ENCODE assay signal across 23 cellular contexts in the genomic region with DNA sequence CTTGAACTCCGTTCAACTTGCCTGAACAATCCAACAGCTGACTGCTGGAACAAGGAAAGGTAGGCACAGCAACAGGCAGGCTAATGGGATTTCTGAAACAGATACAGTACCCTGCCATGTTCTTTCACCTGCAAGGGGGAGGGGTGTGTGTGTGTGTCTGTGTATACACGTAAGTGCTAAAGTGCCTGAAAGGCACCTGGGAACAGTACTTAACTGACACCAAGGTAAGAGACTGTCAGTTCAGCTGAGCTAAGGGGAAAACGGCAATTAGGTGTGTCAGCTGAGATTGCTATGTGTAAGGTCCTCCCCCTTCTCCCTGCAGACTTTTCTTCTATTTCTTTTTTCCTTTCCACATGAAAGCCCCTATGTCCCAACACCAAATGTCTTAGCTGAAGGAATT. TPM values are rescaled to one million over a fixed set of nuclear protein-coding genes. Genes with fewer than 3 reads are reported as not detected.
DNase-seq lines count a peak whose midpoint lies in the region; ATAC-seq and TF ChIP-seq lines count a peak whose summit lies in the region.
"Had no signal": no experiment of that assay in that cellular context is flagged by ENCODE, and none has a peak within 500 bp of the region (broad histone marks: within the 10 kb centered on the region; RNA-seq: fewer than 3 reads in every experiment).

No MANE protein-coding gene starts in this region.

- intact Hi-C loops in activated T-helper 2 cell treated with anti-CD3 and anti-CD28 coated beads, Interferon-gamma antibody, Interleukin-2, Interleukin-4, amounts not matched to agents 10 μg/mL and 5 μg/mL and 100 μg/mL, durations not matched to agents 14 hours and 24 hours and 36 hours (cut with micrococcal nuclease) = loop anchor here (5.0 kb wide), 3 partner anchors 80 to 205 kb away; no protein-coding TSS in a partner anchor
- intact Hi-C loops in right lobe of liver (cut with DNase I) (no loop called here), upper lobe of right lung (cut with DNase I) (no loop called here)

- H3K9me3 ChIP-seq in right lobe of liver (no peaks in the 10 kb centered on the region), upper lobe of right lung (no peaks in the 10 kb centered on the region), gastroesophageal sphincter (no peaks in the 10 kb centered on the region)
- H3K9me3 ChIP-seq: adrenal gland, tibial artery had no signal

- 55% methylated on average over 3 of the region's 3 CpGs for WGBS in right lobe of liver (ENCODE audit: insufficient coverage, low coverage, low lambda C conversion rate, missing lambda C conversion rate)
- 73 to 90% methylated on average over 3 of the region's 3 CpGs for WGBS in gastroesophageal sphincter (ENCODE audit: low coverage in 1 of 2), 2 donors

- H3K4me3 Mint-ChIP-seq in activated naive CD4-positive, alpha-beta T cell treated with anti-CD3 and anti-CD28 coated beads, Interleukin-2, amount 50 U/mL, for 24 hours = no peak overlapping the region
- no peak overlapping the region for H3K4me3 Mint-ChIP-seq in activated naive CD4-positive, alpha-beta T cell treated with anti-CD3 and anti-CD28 coated beads, Interleukin-2, amount 10 ng/mL, durations not matched to agents 7 days and 5 days
- H3K4me3 Mint-ChIP-seq in activated T-helper 2 cell treated with anti-CD3 and anti-CD28 coated beads, Interferon-gamma antibody, Interleukin-2, Interleukin-4, amounts not matched to agents 10 μg/mL and 5 μg/mL and 100 μg/mL, durations not matched to agents 14 hours and 24 hours and 36 hours (ENCODE audit: low read depth) = no peak overlapping the region
- H3K4me3 Mint-ChIP-seq: activated T-helper 1 cell treated with anti-CD3 and anti-CD28 coated beads, Interleukin-12 subunit alpha, Interleukin-12 subunit beta, Interleukin-2, Interleukin-4 antibody, amounts not matched to agents 30 ng/mL and 10 ng/mL and 1 ng/mL, durations not matched to agents 14 hours and 24 hours and 36 hours; CD8-positive, alpha-beta T cell; stimulated activated naive B cell treated with anti-CD40 and anti-IgM and Interleukin-4, amounts not matched to agents 10 μg/mL and 1 μg/mL and 100 μg/mL, for 72 hours had no signal

- H3K9me3 Mint-ChIP-seq in activated naive CD4-positive, alpha-beta T cell treated with anti-CD3 and anti-CD28 coated beads, Interleukin-2, amount 50 U/mL, for 24 hours = no peaks in the 10 kb centered on the region
- no peaks in the 10 kb centered on the region for H3K9me3 Mint-ChIP-seq in activated naive CD4-positive, alpha-beta T cell treated with anti-CD3 and anti-CD28 coated beads, Interleukin-2, amount 10 ng/mL, durations not matched to agents 7 days and 5 days
- no peaks in the 10 kb centered on the region for H3K9me3 Mint-ChIP-seq in activated T-helper 2 cell treated with anti-CD3 and anti-CD28 coated beads, Interferon-gamma antibody, Interleukin-2, Interleukin-4, amounts not matched to agents 10 μg/mL and 5 μg/mL and 100 μg/mL, durations not matched to agents 14 hours and 24 hours and 36 hours
- H3K9me3 Mint-ChIP-seq: activated T-helper 1 cell treated with anti-CD3 and anti-CD28 coated beads, Interleukin-12 subunit alpha, Interleukin-12 subunit beta, Interleukin-2, Interleukin-4 antibody, amounts not matched to agents 30 ng/mL and 10 ng/mL and 1 ng/mL, durations not matched to agents 14 hours and 24 hours and 36 hours; CD8-positive, alpha-beta T cell; natural killer cell; stimulated activated naive B cell treated with anti-CD40 and anti-IgM and Interleukin-4, amounts not matched to agents 10 μg/mL and 1 μg/mL and 100 μg/mL, for 72 hours had no signal

- peak overlapping the region; percentile 72 for H3K27ac Mint-ChIP-seq in activated naive CD4-positive, alpha-beta T cell treated with anti-CD3 and anti-CD28 coated beads, Interleukin-2, amount 50 U/mL, for 24 hours
- no peak overlapping the region for H3K27ac Mint-ChIP-seq in activated naive CD4-positive, alpha-beta T cell treated with anti-CD3 and anti-CD28 coated beads, Interleukin-2, amount 10 ng/mL, durations not matched to agents 7 days and 5 days
- H3K27ac Mint-ChIP-seq in activated T-helper 2 cell treated with anti-CD3 and anti-CD28 coated beads, Interferon-gamma antibody, Interleukin-2, Interleukin-4, amounts not matched to agents 10 μg/mL and 5 μg/mL and 100 μg/mL, durations not matched to agents 14 hours and 24 hours and 36 hours = peak overlapping the region; percentile 25
- H3K27ac Mint-ChIP-seq: activated T-helper 1 cell treated with anti-CD3 and anti-CD28 coated beads, Interleukin-12 subunit alpha, Interleukin-12 subunit beta, Interleukin-2, Interleukin-4 antibody, amounts not matched to agents 30 ng/mL and 10 ng/mL and 1 ng/mL, durations not matched to agents 14 hours and 24 hours and 36 hours; CD8-positive, alpha-beta T cell; stimulated activated naive B cell treated with anti-CD40 and anti-IgM and Interleukin-4, amounts not matched to agents 10 μg/mL and 1 μg/mL and 100 μg/mL, for 72 hours had no signal

- no peaks in the 10 kb centered on the region for H3K27me3 Mint-ChIP-seq in activated naive CD4-positive, alpha-beta T cell treated with anti-CD3 and anti-CD28 coated beads, Interleukin-2, amount 50 U/mL, for 24 hours
- H3K27me3 Mint-ChIP-seq in activated naive CD4-positive, alpha-beta T cell treated with anti-CD3 and anti-CD28 coated beads, Interleukin-2, amount 10 ng/mL, durations not matched to agents 7 days and 5 days = no peaks in the 10 kb centered on the region
- no peaks in the 10 kb centered on the region for H3K27me3 Mint-ChIP-seq in activated T-helper 2 cell treated with anti-CD3 and anti-CD28 coated beads, Interferon-gamma antibody, Interleukin-2, Interleukin-4, amounts not matched to agents 10 μg/mL and 5 μg/mL and 100 μg/mL, durations not matched to agents 14 hours and 24 hours and 36 hours (ENCODE audit: low read depth)
- H3K27me3 Mint-ChIP-seq: stimulated activated naive B cell treated with anti-CD40 and anti-IgM and Interleukin-4, amounts not matched to agents 10 μg/mL and 1 μg/mL and 100 μg/mL, for 72 hours had no signal

- in situ Hi-C loops in brain microvascular endothelial cell (cut with HindIII; ENCODE audit: low pct_ligation_motif_present, low sequenced_read_pairs) = no loop called here

- H3K27ac ChIP-seq in right lobe of liver (peak overlapping the region in 2 of 3 donors; percentile 63 to 85), upper lobe of right lung (no peak overlapping the region), brain microvascular endothelial cell (no peak overlapping the region), gastroesophageal sphincter (no peak overlapping the region)
- H3K27ac ChIP-seq: adrenal gland, hepatocyte, tibial artery had no signal

- TF ChIP-seq CTCF in right lobe of liver (IDR thresholded peaks at IDR 0.05) (no peak), upper lobe of right lung (IDR thresholded peaks at IDR 0.05) (no peak), brain microvascular endothelial cell (IDR thresholded peaks at IDR 0.05; ENCODE audit: low read depth, low read length, missing control alignments) (no peak), gastroesophageal sphincter (IDR thresholded peaks at IDR 0.05) (no peak)

- no peak for DNase-seq in activated naive CD4-positive, alpha-beta T cell treated with anti-CD3 and anti-CD28 coated beads, Interleukin-2, amount 10 ng/mL, durations not matched to agents 7 days and 5 days
- no peak for DNase-seq in activated T-helper 2 cell treated with anti-CD3 and anti-CD28 coated beads, Interferon-gamma antibody, Interleukin-2, Interleukin-4, amounts not matched to agents 10 μg/mL and 5 μg/mL and 100 μg/mL, durations not matched to agents 14 hours and 24 hours and 36 hours (ENCODE audit: low spot score)
- peak in 1 of 3 donors; percentile 52 for DNase-seq in right lobe of liver
- no peak for DNase-seq in upper lobe of right lung
- no peak for DNase-seq in brain microvascular endothelial cell
- DNase-seq: activated CD8-positive, alpha-beta memory T cell treated with anti-CD3 and anti-CD28 coated beads for 24 hours; adrenal gland; CD8-positive, alpha-beta T cell; DMS53; foreskin fibroblast; GF-D8; GOT3; mesendoderm; natural killer cell; NCI-H2227 treated with DMSO at 0.1 percent for 48 hours; NK-92 treated with Interleukin-12 subunit alpha and Interleukin-12 subunit beta, amount 100 ng/mL, for 24 hours; posterior cingulate gyrus; stimulated activated naive B cell treated with anti-CD40 and anti-IgM and Interleukin-4, amounts not matched to agents 10 μg/mL and 1 μg/mL and 100 μg/mL, for 72 hours; tibial artery had no signal

- peaks cover 60% of the 10 kb centered on the region for H3K36me3 Mint-ChIP-seq in activated naive CD4-positive, alpha-beta T cell treated with anti-CD3 and anti-CD28 coated beads, Interleukin-2, amount 50 U/mL, for 24 hours
- H3K36me3 Mint-ChIP-seq in activated naive CD4-positive, alpha-beta T cell treated with anti-CD3 and anti-CD28 coated beads, Interleukin-2, amount 10 ng/mL, durations not matched to agents 7 days and 5 days = peaks cover 53% of the 10 kb centered on the region
- H3K36me3 Mint-ChIP-seq in activated T-helper 2 cell treated with anti-CD3 and anti-CD28 coated beads, Interferon-gamma antibody, Interleukin-2, Interleukin-4, amounts not matched to agents 10 μg/mL and 5 μg/mL and 100 μg/mL, durations not matched to agents 14 hours and 24 hours and 36 hours (ENCODE audit: low read depth) = peaks cover 96% of the 10 kb centered on the region

- peaks cover 28 to 87% (median 52%) of the 10 kb centered on the region in 4 donors for H3K36me3 ChIP-seq in right lobe of liver
- peaks cover 99% of the 10 kb centered on the region for H3K36me3 ChIP-seq in upper lobe of right lung
- H3K36me3 ChIP-seq in brain microvascular endothelial cell (replicated peaks) = peaks cover 19% of the 10 kb centered on the region
- peaks cover 0 to 84% of the 10 kb centered on the region in 2 donors for H3K36me3 ChIP-seq in gastroesophageal sphincter

- H3K4me3 ChIP-seq in right lobe of liver (no peak overlapping the region), upper lobe of right lung (no peak overlapping the region), brain microvascular endothelial cell (ENCODE audit: low read depth, low read length) (no peak overlapping the region), gastroesophageal sphincter (no peak overlapping the region)
- H3K4me3 ChIP-seq: adrenal gland, hepatocyte, tibial artery had no signal

- H3K27me3 ChIP-seq in right lobe of liver (no peaks in the 10 kb centered on the region), upper lobe of right lung (no peaks in the 10 kb centered on the region), brain microvascular endothelial cell (replicated peaks) (no peaks in the 10 kb centered on the region), gastroesophageal sphincter (no peaks in the 10 kb centered on the region)
- H3K27me3 ChIP-seq: adrenal gland, hepatocyte, tibial artery had no signal

- peaks cover 50% of the 10 kb centered on the region for H3K4me1 Mint-ChIP-seq in activated naive CD4-positive, alpha-beta T cell treated with anti-CD3 and anti-CD28 coated beads, Interleukin-2, amount 50 U/mL, for 24 hours
- peaks cover 31% of the 10 kb centered on the region for H3K4me1 Mint-ChIP-seq in activated naive CD4-positive, alpha-beta T cell treated with anti-CD3 and anti-CD28 coated beads, Interleukin-2, amount 10 ng/mL, durations not matched to agents 7 days and 5 days
- H3K4me1 Mint-ChIP-seq in activated T-helper 2 cell treated with anti-CD3 and anti-CD28 coated beads, Interferon-gamma antibody, Interleukin-2, Interleukin-4, amounts not matched to agents 10 μg/mL and 5 μg/mL and 100 μg/mL, durations not matched to agents 14 hours and 24 hours and 36 hours (ENCODE audit: low read depth) = peaks cover 63% of the 10 kb centered on the region

- H3K4me1 ChIP-seq in right lobe of liver (peaks cover 0 to 44% (median 11%) of the 10 kb centered on the region in 4 donors), upper lobe of right lung (no peaks in the 10 kb centered on the region), gastroesophageal sphincter (no peaks in the 10 kb centered on the region)
- H3K4me1 ChIP-seq: tibial artery had no signal

- CTCF ChIA-PET in activated naive CD4-positive, alpha-beta T cell treated with anti-CD3 and anti-CD28 coated beads, Interleukin-2, amount 10 ng/mL, durations not matched to agents 7 days and 5 days (lab: Charles Lee) = interaction anchor here (0.7 kb wide), 1 partner anchor 470 kb away, joined by 3 read pairs; no protein-coding TSS in a partner anchor

- TF ChIP-seq POLR2A in right lobe of liver (IDR thresholded peaks at IDR 0.05) (peak; percentile 41), gastroesophageal sphincter (IDR thresholded peaks at IDR 0.05) (no peak)

- ATAC-seq in right lobe of liver (peak; percentile 21 to 52 (median 50)), upper lobe of right lung (peak; percentile 45), gastroesophageal sphincter (no peak)
- ATAC-seq: CD8-positive, alpha-beta T cell; stimulated activated naive B cell treated with anti-CD40 and anti-IgM and Interleukin-4, amounts not matched to agents 10 μg/mL and 1 μg/mL and 100 μg/mL, for 72 hours had no signal

- no peak for TF ChIP-seq EP300 in gastroesophageal sphincter (IDR thresholded peaks at IDR 0.05)

RNA-seq across cellular contexts. Expression of gene NAMPT, which starts 27.0 kb away (rescaled TPM):
- 348 and 379 TPM in 2 replicates for total RNA-seq in activated T-helper 2 cell treated with anti-CD3 and anti-CD28 coated beads, Interferon-gamma antibody, Interleukin-2, Interleukin-4, amounts not matched to agents 10 μg/mL and 5 μg/mL and 100 μg/mL, durations not matched to agents 14 hours and 24 hours and 36 hours
- total RNA-seq in right lobe of liver (100 to 1,000 TPM; 118 to 726 (median 515) TPM), upper lobe of right lung (184 TPM), gastroesophageal sphincter (100 to 1,000 TPM in 3 of 4 donors, 10 to 100 TPM in 1; 63.1 to 611 (median 150) TPM)

Comparison
In these comparisons a context has a peak if more than half of its experiments do, and no peak if none do; other contexts are left out.
1. H3K27ac ChIP-seq: peak in right lobe of liver (2 of 3); none in upper lobe of right lung (single experiment), brain microvascular endothelial cell (single experiment) and gastroesophageal sphincter (0 of 4).